Comparison of ENCODE assay signal across 11 cellular contexts in genomic region chr13:23570931-23571330, GRCh38. TPM values are rescaled to one million over a fixed set of nuclear protein-coding genes. Genes with fewer than 3 reads are reported as not detected.
DNase-seq lines count a peak whose midpoint lies in the region; ATAC-seq, FAIRE-seq and TF ChIP-seq lines count a peak whose summit lies in the region.
"Had no signal": no experiment of that assay in that cellular context is flagged by ENCODE, and none has a peak within 500 bp of the region (broad histone marks: within the 10 kb centered on the region; RNA-seq: fewer than 3 reads in every experiment).

No MANE protein-coding gene starts in this region.

- H2AFZ ChIP-seq in HepG2 (ENCODE audit: low read length), result peak overlapping the region; percentile 45

- peak overlapping the region; percentile 79 for H3K9ac ChIP-seq in HepG2 (ENCODE audit: insufficient read depth, low read depth, low read length)
- H3K9ac ChIP-seq: BLaER1 had no signal

- POLR2A ChIA-PET in HepG2 (lab: Yijun Ruan, JAX), result interaction anchor here (1.4 to 2.2 kb wide), 9 partner anchors 8 to 83 kb away, joined by 4 to 17 read pairs (median 6); no protein-coding TSS in a partner anchor

- peak; percentile 64 for ATAC-seq in HepG2
- no peak for ATAC-seq in right lobe of liver

- WGBS in HepG2 (ENCODE audit: low lambda C conversion rate), result 8% methylated on average over 1 of the region's 1 CpG
- 54% methylated on average over 1 of the region's 1 CpG for WGBS in right lobe of liver (ENCODE audit: insufficient coverage, low coverage, low lambda C conversion rate, missing lambda C conversion rate)

- H3K27ac ChIP-seq in HepG2 (ENCODE audit: extremely low read length, insufficient read depth, low read length), result peak overlapping the region; percentile 84
- no peak overlapping the region for H3K27ac ChIP-seq in right lobe of liver
- H3K27ac ChIP-seq: BLaER1 had no signal

- peak; percentile 51 for DNase-seq in HepG2 (ENCODE audit: low spot score)
- DNase-seq in right lobe of liver, result no peak
- DNase-seq in astrocyte of the spinal cord (ENCODE audit: low read depth, low spot score), result peak; percentile 58
- no peak for DNase-seq in kidney epithelial cell (ENCODE audit: low read depth)
- DNase-seq in HuH-7.5 (ENCODE audit: low spot score), result no peak
- DNase-seq in OCI-M2 (lab: John Stamatoyannopoulos, UW; ENCODE audit: unreplicated experiment), result no peak
- no peak for DNase-seq in AML-193 (lab: John Stamatoyannopoulos, UW)
- no peak for DNase-seq in RPMI8226
- DNase-seq: NCI-H187; stimulated activated CD4-positive, alpha-beta T cell treated with anti-CD3 and anti-CD28 coated beads, Interleukin-15, amount 100 ng/mL, for 24 hours had no signal

- no peaks in the 10 kb centered on the region; a peak in 2 of 5 replicates for H3K36me3 ChIP-seq in HepG2 (replicated peaks in 1 of 2; ENCODE audit: control insufficient read depth in 1 of 2, insufficient read depth in 2 of 2, low read length in 2 of 2)
- H3K36me3 ChIP-seq in right lobe of liver, result no peaks in the 10 kb centered on the region
- no peaks in the 10 kb centered on the region for H3K36me3 ChIP-seq in kidney epithelial cell (ENCODE audit: control insufficient read depth, insufficient read depth, low read length)
- H3K36me3 ChIP-seq: BLaER1 had no signal

- intact Hi-C loops in HepG2 (cut with micrococcal nuclease; ENCODE audit: unreplicated experiment), result loop anchor here (1.0 to 5.0 kb wide), 5 partner anchors 8 to 301 kb away; no protein-coding TSS in a partner anchor
- intact Hi-C loops in right lobe of liver (cut with DNase I), result no loop called here

- in situ Hi-C loops in HepG2 (cut with HindIII; ENCODE audit: extremely low pct_ligation_motif_present, low pct_unique_long_range_greater_than_20kb) (no loop called here), astrocyte of the spinal cord (cut with HindIII; ENCODE audit: low sequenced_read_pairs) (no loop called here)

- peaks cover 47% of the 10 kb centered on the region for H3K79me2 ChIP-seq in HepG2 (ENCODE audit: insufficient read depth, low read length)

- no peaks in the 10 kb centered on the region for H3K9me3 ChIP-seq in HepG2 (ENCODE audit: low read length)
- no peaks in the 10 kb centered on the region for H3K9me3 ChIP-seq in right lobe of liver
- H3K9me3 ChIP-seq: BLaER1 had no signal

- TF ChIP-seq CTCF in HepG2 (CRISPR knock-in tag; IDR thresholded peaks at IDR 0.05), result peak; percentile 25; the same call in 1 of the 2 replicates
- TF ChIP-seq CTCF in right lobe of liver (IDR thresholded peaks at IDR 0.05), result no peak
- TF ChIP-seq CTCF in astrocyte of the spinal cord (IDR thresholded peaks at IDR 0.05; ENCODE audit: low read depth, low read length), result peak; percentile 35
- peak; percentile 26 for TF ChIP-seq CTCF in kidney epithelial cell (IDR thresholded peaks at IDR 0.05; ENCODE audit: insufficient read depth, low read length, poor library complexity, severe bottlenecking)

- BruUV-seq in HepG2 (replicated peaks; lab: Mats Ljungman, UMichigan), result TSS peak; percentile 68

- TF ChIP-seq RAD21 in HepG2 (CRISPR knock-in tag; IDR thresholded peaks at IDR 0.05), result no peak

- FAIRE-seq in HepG2 (lab: Jason Lieb, UNC), result no peak

- H3K4me1 ChIP-seq in HepG2 (ENCODE audit: insufficient read depth, low read length) (peaks cover 70% of the 10 kb centered on the region), right lobe of liver (no peaks in the 10 kb centered on the region)
- H3K4me1 ChIP-seq: BLaER1 had no signal

- H3K4me3 ChIP-seq in HepG2 (replicated peaks in 1 of 3; ENCODE audit: insufficient read depth in 1 of 3, low read depth in 2 of 3, low read length in 3 of 3), result peak overlapping the region; percentile 58 to 94 (median 66); a peak in 5 of 6 replicates
- H3K4me3 ChIP-seq in right lobe of liver, result no peak overlapping the region
- H3K4me3 ChIP-seq in astrocyte of the spinal cord (ENCODE audit: low read depth, low read length), result peak overlapping the region; percentile 43
- H3K4me3 ChIP-seq in kidney epithelial cell (ENCODE audit: low read depth, low read length), result peak overlapping the region; percentile 25
- H3K4me3 ChIP-seq: BLaER1 had no signal

- no peaks in the 10 kb centered on the region for H4K20me1 ChIP-seq in HepG2 (ENCODE audit: insufficient read depth, low read length)
- H4K20me1 ChIP-seq: BLaER1 had no signal

- TF ChIP-seq EP300 in HepG2 (IDR thresholded peaks at IDR 0.05; ENCODE audit: low read depth in 2 of 2, low read length in 2 of 2) (no peak), HepG2 (CRISPR knock-in tag; IDR thresholded peaks at IDR 0.05; ENCODE audit: borderline replicate concordance) (no peak)

- no peaks in the 10 kb centered on the region for H3K27me3 ChIP-seq in HepG2 (ENCODE audit: control insufficient read depth in 1 of 2, insufficient read depth in 2 of 2, low read length in 2 of 2)
- H3K27me3 ChIP-seq in right lobe of liver, result no peaks in the 10 kb centered on the region
- no peaks in the 10 kb centered on the region for H3K27me3 ChIP-seq in kidney epithelial cell (ENCODE audit: control insufficient read depth, insufficient read depth, low read length)
- H3K27me3 ChIP-seq: BLaER1 had no signal

- TF ChIP-seq POLR2A in HepG2 (IDR thresholded peaks at IDR 0.05; ENCODE audit: insufficient read depth in 1 of 2, low read depth in 2 of 2, low read length in 2 of 2) (no peak), right lobe of liver (IDR thresholded peaks at IDR 0.05) (no peak)

- H3K4me2 ChIP-seq in HepG2 (ENCODE audit: low read depth, low read length), result peak overlapping the region; percentile 75
- H3K4me2 ChIP-seq: BLaER1 had no signal

- CTCF ChIA-PET in HepG2 (lab: Yijun Ruan, JAX; ENCODE audit: low intra/inter-chr PET ratio, low total read pairs), result interaction anchor here (1.2 kb wide), 1 partner anchor 104 kb away, joined by 3 read pairs; no protein-coding TSS in a partner anchor

TF ChIP-seq in HepG2, 621 proteins besides CTCF, POLR2A, EP300 and RAD21 (continues in another document):
- no peak for TF ChIP-seq HNF1A (IDR thresholded peaks at IDR 0.05; ENCODE audit: low read depth)
- TF ChIP-seq HNF1A (CRISPR knock-in tag; IDR thresholded peaks at IDR 0.05; ENCODE audit: borderline replicate concordance), result no peak
- TF ChIP-seq DR1 (CRISPR knock-in tag; IDR thresholded peaks at IDR 0.05), result no peak
- TF ChIP-seq ZNF644 (CRISPR knock-in tag; IDR thresholded peaks at IDR 0.05; ENCODE audit: low read depth), result no peak
- no peak for TF ChIP-seq BORCS8-MEF2B (CRISPR knock-in tag; IDR thresholded peaks at IDR 0.05)
- TF ChIP-seq NAIF1 (CRISPR knock-in tag; IDR thresholded peaks at IDR 0.05; ENCODE audit: borderline replicate concordance), result 0 out of 2 replicates have a peak, but pooled peaks have one; percentile 36
- TF ChIP-seq HMGA1 (CRISPR knock-in tag; conservative IDR thresholded peaks at IDR 0.05), result no peak

RNA-seq across cellular contexts. Expression of gene TNFRSF19, which starts 0.7 kb away (rescaled TPM):
- total RNA-seq in HepG2 (2016; rRNA removed; fragmentation: Illumina TruSeq; extraction: Trizol) (47.7 and 77.7 TPM in 2 replicates), right lobe of liver (under 1 TPM in 5 of 6 experiments, not detected in 1; 0.06 to 0.37 (median 0.29) TPM), kidney epithelial cell (31.3 and 38.5 TPM in 2 replicates)
- total RNA-seq in HepG2 (2016; cell fraction: cytosol; rRNA removed; fragmentation: Illumina TruSeq; extraction: Trizol; ENCODE audit: low read depth), result 7.7 and 8.2 TPM in 2 replicates
- 48.1 and 76.8 TPM in 2 replicates for total RNA-seq in HepG2 (2016; cell fraction: insoluble cytoplasmic fraction; rRNA removed; fragmentation: Illumina TruSeq; extraction: Trizol)
- 25.2 and 27.9 TPM in 2 replicates for total RNA-seq in HepG2 (2016; cell fraction: membrane; rRNA removed; fragmentation: Illumina TruSeq; extraction: Trizol)
- 84.2 and 94.2 TPM in 2 replicates for total RNA-seq in HepG2 (2016; cell fraction: nucleus; rRNA removed; fragmentation: Illumina TruSeq; extraction: Trizol)
- polyA plus RNA-seq in HepG2 (2011; rRNA removed), result 38.9 and 75.3 TPM in 2 replicates
- polyA plus RNA-seq in HepG2 (2011; cell fraction: cytosol; rRNA removed), result 37.4 and 45.8 TPM in 2 replicates
- polyA plus RNA-seq in HepG2 (2011; cell fraction: nucleus; rRNA removed), result 30.8 and 50.6 TPM in 2 replicates
- 25.9 and 27.9 TPM in 2 replicates for polyA plus RNA-seq in HepG2 (2012)
- polyA plus RNA-seq in HepG2 (2016; cell fraction: cytosol; fragmentation: Illumina TruSeq; extraction: Trizol; ENCODE audit: low read depth), result 2.9 TPM in 2 replicates
- polyA plus RNA-seq in HepG2 (2016; cell fraction: insoluble cytoplasmic fraction; fragmentation: Illumina TruSeq; extraction: Trizol; ENCODE audit: low read depth), result 35.7 and 36.2 TPM in 2 replicates
- polyA plus RNA-seq in HepG2 (2016; cell fraction: membrane; fragmentation: Illumina TruSeq; extraction: Trizol; ENCODE audit: low read depth), result 9.9 and 10.1 TPM in 2 replicates
- polyA plus RNA-seq in HepG2 (2016; cell fraction: nucleus; fragmentation: Illumina TruSeq; extraction: Trizol; ENCODE audit: insufficient read depth, low read depth), result 95.3 and 95.9 TPM in 2 replicates
- polyA minus RNA-seq in HepG2 (2011; rRNA and poly(A)+ RNA removed; ENCODE audit: low replicate concordance), result 0.05 and 162 TPM in 2 replicates
- 40.8 and 64.9 TPM in 2 replicates for polyA minus RNA-seq in HepG2 (2011; cell fraction: cytosol; rRNA and poly(A)+ RNA removed)
- polyA minus RNA-seq in HepG2 (2011; cell fraction: nucleus; rRNA and poly(A)+ RNA removed), result 47.0 and 73.8 TPM in 2 replicates

Comparison
In these comparisons a context has a peak if more than half of its experiments do, and no peak if none do; other contexts are left out.
1. DNase-seq: peak in HepG2 (single experiment) and astrocyte of the spinal cord (single experiment); none in right lobe of liver (0 of 3), kidney epithelial cell (single experiment), HuH-7.5 (single experiment), OCI-M2 (single experiment), AML-193 (0 of 2) and RPMI8226 (single experiment).
2. H3K4me3 ChIP-seq: peak in HepG2 (3 of 3), astrocyte of the spinal cord (single experiment) and kidney epithelial cell (single experiment); none in right lobe of liver (0 of 3).
3. CTCF ChIP-seq: peak in HepG2 (single experiment), astrocyte of the spinal cord (single experiment) and kidney epithelial cell (single experiment); none in right lobe of liver (0 of 4).
4. RNA of gene TNFRSF19, which starts 0.7 kb away (total RNA-seq): 7.7 to 94.2 TPM in HepG2 and 31.3 to 38.5 TPM in kidney epithelial cell; 0.06 to 0.37 TPM in right lobe of liver; every median in the first group is over 4 times any median in the second.